Comparison of ENCODE assay signal across 10 cellular contexts in genomic region chr22:38881464-38881871, GRCh38. TPM values are rescaled to one million over a fixed set of nuclear protein-coding genes. Genes with fewer than 3 reads are reported as not detected.
DNase-seq lines count a peak whose midpoint lies in the region; ATAC-seq and TF ChIP-seq lines count a peak whose summit lies in the region.
"Had no signal": no experiment of that assay in that cellular context is flagged by ENCODE, and none has a peak within 500 bp of the region (broad histone marks: within the 10 kb centered on the region; RNA-seq: fewer than 3 reads in every experiment).

No MANE protein-coding gene starts in this region.

- BruUV-seq in Caco-2 (replicated peaks; lab: Mats Ljungman, UMichigan), result no TSS peak

- no peaks in the 10 kb centered on the region for H3K27me3 Mint-ChIP-seq in Caco-2 (ENCODE audit: insufficient read depth, unreplicated experiment)
- H3K27me3 Mint-ChIP-seq: activated CD8-positive, alpha-beta T cell treated with anti-CD3 and anti-CD28 coated beads for 36 hours had no signal

- POLR2A ChIA-PET in Caco-2 (lab: Charles Lee), result no interaction called here

- no peak overlapping the region for H3K4me3 Mint-ChIP-seq in Caco-2 (ENCODE audit: unreplicated experiment)
- H3K4me3 Mint-ChIP-seq: activated CD8-positive, alpha-beta T cell treated with anti-CD3 and anti-CD28 coated beads for 36 hours had no signal

- TF ChIP-seq POLR2A in esophagus muscularis mucosa (IDR thresholded peaks at IDR 0.05; ENCODE audit: low read depth), result no peak
- TF ChIP-seq POLR2A in vagina (IDR thresholded peaks at IDR 0.05), result peak in 1 of 2 donors; percentile 10

- H3K4me1 ChIP-seq in esophagus muscularis mucosa, result peaks cover 21 to 43% (median 33%) of the 10 kb centered on the region in 4 donors
- peaks cover 32% of the 10 kb centered on the region for H3K4me1 ChIP-seq in vagina
- H3K4me1 ChIP-seq in Caco-2, result no peaks in the 10 kb centered on the region

- no peaks in the 10 kb centered on the region for H3K9me3 Mint-ChIP-seq in Caco-2 (ENCODE audit: unreplicated experiment)
- H3K9me3 Mint-ChIP-seq: activated CD8-positive, alpha-beta T cell treated with anti-CD3 and anti-CD28 coated beads for 36 hours had no signal

- no peak for TF ChIP-seq EP300 in esophagus muscularis mucosa (IDR thresholded peaks at IDR 0.05)

- no peaks in the 10 kb centered on the region for H3K27me3 ChIP-seq in esophagus muscularis mucosa
- no peaks in the 10 kb centered on the region for H3K27me3 ChIP-seq in vagina
- no peaks in the 10 kb centered on the region for H3K27me3 ChIP-seq in Caco-2 (replicated peaks; ENCODE audit: control insufficient read depth, insufficient read depth, low read length)

- DNase-seq in Right ventricle myocardium inferior (ENCODE audit: missing footprints), result no peak
- DNase-seq in cardiac septum (ENCODE audit: low spot score), result no peak
- no peak for DNase-seq in esophagus muscularis mucosa (ENCODE audit: extremely low spot score)
- peak; percentile 79 for DNase-seq in myocyte (ENCODE audit: low read depth)
- peak in 1 of 2 donors; percentile 91 for DNase-seq in vagina (ENCODE audit: extremely low spot score in 2 of 2)
- no peak for DNase-seq in activated CD8-positive, alpha-beta memory T cell treated with anti-CD3 and anti-CD28 coated beads, Interleukin-2, amount 50 U/mL, for 4 hours
- no peak for DNase-seq in Caco-2
- DNase-seq in GM10266 (ENCODE audit: extremely low spot score), result no peak
- DNase-seq: activated CD8-positive, alpha-beta T cell treated with anti-CD3 and anti-CD28 coated beads for 36 hours; PC-9 had no signal

- H3K36me3 ChIP-seq in esophagus muscularis mucosa, result no peaks in the 10 kb centered on the region
- no peaks in the 10 kb centered on the region for H3K36me3 ChIP-seq in vagina
- H3K36me3 ChIP-seq in Caco-2 (ENCODE audit: control insufficient read depth, insufficient read depth, low read length), result no peaks in the 10 kb centered on the region

- peak; percentile 60 for ATAC-seq in Right ventricle myocardium inferior
- ATAC-seq: activated CD8-positive, alpha-beta T cell treated with anti-CD3 and anti-CD28 coated beads for 36 hours had no signal

- intact Hi-C loops in Right ventricle myocardium inferior (cut with DNase I), result no loop called here
- intact Hi-C loops in cardiac septum (cut with DNase I), result no loop called here
- intact Hi-C loops in esophagus muscularis mucosa (cut with DNase I), result no loop called here
- intact Hi-C loops in vagina (cut with DNase I), result no loop called here
- intact Hi-C loops in Caco-2 (cut with micrococcal nuclease; ENCODE audit: unreplicated experiment), result no loop called here

- peak overlapping the region; percentile 11 to 36 (median 28) for H3K4me3 ChIP-seq in esophagus muscularis mucosa
- peak overlapping the region in 1 of 2 donors; percentile 14 for H3K4me3 ChIP-seq in vagina
- H3K4me3 ChIP-seq in Caco-2 (ENCODE audit: low read depth, low read length), result no peak overlapping the region
- H3K4me3 ChIP-seq: PC-9 had no signal

- WGBS in esophagus muscularis mucosa, result 8% methylated on average over 9 of the region's 9 CpGs

- CTCF ChIA-PET in Caco-2 (lab: Charles Lee), result no interaction called here

- H3K9me3 ChIP-seq in esophagus muscularis mucosa (no peaks in the 10 kb centered on the region), vagina (no peaks in the 10 kb centered on the region), Caco-2 (no peaks in the 10 kb centered on the region)

- H3K4me1 Mint-ChIP-seq in Caco-2 (ENCODE audit: low read depth, unreplicated experiment), result peaks cover 15% of the 10 kb centered on the region

- no peaks in the 10 kb centered on the region for H3K36me3 Mint-ChIP-seq in Caco-2 (ENCODE audit: insufficient read depth, unreplicated experiment)

- TF ChIP-seq CTCF in esophagus muscularis mucosa (IDR thresholded peaks at IDR 0.05), result no peak
- no peak for TF ChIP-seq CTCF in vagina (IDR thresholded peaks at IDR 0.05)
- no peak for TF ChIP-seq CTCF in Caco-2 (IDR thresholded peaks at IDR 0.05; ENCODE audit: insufficient read depth in 1 of 2, low read depth in 1 of 2, low read length in 1 of 2, severe bottlenecking in 1 of 2, unreplicated experiment in 1 of 2)
- TF ChIP-seq CTCF in GM10266 (IDR thresholded peaks at IDR 0.05; ENCODE audit: control insufficient read depth, insufficient read depth, low read depth, missing control alignments), result no peak

- H3K27ac ChIP-seq in esophagus muscularis mucosa (replicated peaks in 1 of 4) (peak overlapping the region; percentile 86 to 90 (median 88)), vagina (peak overlapping the region; percentile 81)

- no peak overlapping the region for H3K27ac Mint-ChIP-seq in Caco-2 (ENCODE audit: unreplicated experiment)
- H3K27ac Mint-ChIP-seq: activated CD8-positive, alpha-beta T cell treated with anti-CD3 and anti-CD28 coated beads for 36 hours had no signal

RNA-seq across cellular contexts. Expression of gene CBX6, which starts 9.5 kb away (rescaled TPM):
- total RNA-seq in Right ventricle myocardium inferior (39.3 TPM), cardiac septum (60.3 TPM), esophagus muscularis mucosa (100 to 1,000 TPM in 3 of 4 donors, 10 to 100 TPM in 1; 73.7 to 172 (median 129) TPM), myocyte (26.1 and 32.1 TPM in 2 replicates), vagina (31.7 TPM), Caco-2 (2022) (52.2 and 55.9 TPM in 2 replicates)
- 28.7 TPM for polyA plus RNA-seq in myocyte (2012)

RNA-seq across cellular contexts. Expression of gene NPTXR, which starts 37.6 kb away (rescaled TPM):
- total RNA-seq in Right ventricle myocardium inferior, result 19.7 TPM
- total RNA-seq in cardiac septum, result 23.5 TPM
- 10 to 100 TPM in 1 of 4 donors, 1 to 10 TPM in 3; 8.2 to 15.0 (median 8.8) TPM for total RNA-seq in esophagus muscularis mucosa
- total RNA-seq in myocyte, result 0.47 and 0.96 TPM in 2 replicates
- polyA plus RNA-seq in myocyte (2012), result 0.50 TPM
- 9.3 TPM for total RNA-seq in vagina
- 12.8 and 16.4 TPM in 2 replicates for total RNA-seq in Caco-2 (2022)
